8 cellular contexts compared by ENCODE assay signal in genomic region chr2:73925853-73926492, GRCh38. TPM values are rescaled to one million over a fixed set of nuclear protein-coding genes. Genes with fewer than 3 reads are reported as not detected.
A peak's percentile ranks its signal among the peaks of the same experiment; 100 is the strongest.
DNase-seq lines count a peak whose midpoint lies in the region; ATAC-seq and TF ChIP-seq lines count a peak whose summit lies in the region.

No MANE protein-coding gene starts in this region.

- H3K9me2 ChIP-seq in GM23248 (ENCODE audit: insufficient read depth): no peaks in the 10 kb centered on the region
- no peaks in the 10 kb centered on the region for H3K9me2 ChIP-seq in OCI-LY7 (ENCODE audit: insufficient read depth, low read length)

- peaks cover 25% of the 10 kb centered on the region; the same call in 1 of the 2 replicates for H3F3A ChIP-seq in GM23248 (ENCODE audit: insufficient read depth)

- peaks cover 39% of the 10 kb centered on the region for H3K79me2 ChIP-seq in GM23248 (ENCODE audit: insufficient read depth)
- peaks cover 38% of the 10 kb centered on the region for H3K79me2 ChIP-seq in OCI-LY7 (ENCODE audit: insufficient read depth, low read depth, low read length)

- CTCF ChIA-PET in OCI-LY7 (lab: Charles Lee; ENCODE audit: unreplicated experiment): no interaction called here

- H3K27me3 ChIP-seq in GM23248 (replicated peaks; ENCODE audit: insufficient read depth): peaks cover 5% of the 10 kb centered on the region; the same call in 1 of the 2 replicates

- intact Hi-C loops in OCI-LY7 (cut with micrococcal nuclease; ENCODE audit: unreplicated experiment): loop anchor here (5.0 kb wide), 1 partner anchor 56 kb away; the partner anchor contains the start of gene TET3

- in situ Hi-C loops in GM23248 (cut with MboI): no loop called here

- no peak for TF ChIP-seq CTCF in OCI-LY7 (conservative IDR thresholded peaks at IDR 0.05; ENCODE audit: low read length)

- no peaks in the 10 kb centered on the region for H3K9me3 ChIP-seq in GM23248 (ENCODE audit: low read depth)
- H3K9me3 ChIP-seq in OCI-LY7 (ENCODE audit: low read length): peaks cover 10% of the 10 kb centered on the region; the same call in 1 of the 2 replicates

- no peak overlapping the region for H3K27ac ChIP-seq in GM23248
- H3K27ac ChIP-seq in OCI-LY7 (ENCODE audit: low read depth, low read length, poor library complexity, severe bottlenecking): peak overlapping the region; percentile 60

- ATAC-seq in esophagus mucosa (peak; percentile 94), GM21786 (IDR thresholded peaks at IDR 0.05; ENCODE audit: unreplicated experiment) (no peak), GM21526 (IDR thresholded peaks at IDR 0.05; ENCODE audit: low FRiP score, unreplicated experiment) (no peak), HG03378 (IDR thresholded peaks at IDR 0.05; ENCODE audit: unreplicated experiment) (no peak)

- H3K36me3 ChIP-seq in GM23248 (ENCODE audit: low read depth) (no peaks in the 10 kb centered on the region), OCI-LY7 (ENCODE audit: insufficient read depth, low read length) (peaks cover 14% of the 10 kb centered on the region; the same call in 1 of the 2 replicates)

- peak overlapping the region; percentile 94 for H3K9ac ChIP-seq in GM23248

- H2AFZ ChIP-seq in GM23248 (peak overlapping the region; percentile 74), OCI-LY7 (ENCODE audit: low read length) (peak overlapping the region; percentile 84)

- POLR2A ChIA-PET in OCI-LY7 (lab: Charles Lee): interaction anchor here (0.5 to 0.8 kb wide), 2 partner anchors 16 to 210 kb away, joined by 3 to 4 read pairs; no protein-coding TSS in a partner anchor

- H4K20me1 ChIP-seq in GM23248 (ENCODE audit: insufficient read depth) (peaks cover 6% of the 10 kb centered on the region; the same call in 1 of the 2 replicates), OCI-LY7 (ENCODE audit: insufficient read depth, low read length) (peaks cover 12% of the 10 kb centered on the region; the same call in 1 of the 2 replicates)

- BruUV-seq in OCI-LY7 (replicated peaks; lab: Mats Ljungman, UMichigan): TSS peak; percentile 99

- H3K4me3 ChIP-seq in GM23248 (peak overlapping the region; percentile 79), OCI-LY7 (ENCODE audit: low read depth, low read length, poor library complexity, severe bottlenecking) (peak overlapping the region; percentile 83)

- 65 to 66% methylated on average over 13 of the region's 13 CpGs for WGBS in GM23248 (ENCODE audit: low coverage in 1 of 2, low lambda C conversion rate in 2 of 2, missing lambda C conversion rate in 2 of 2), 2 experiments

- H3K4me1 ChIP-seq in GM23248 (ENCODE audit: insufficient read depth) (peaks cover 12% of the 10 kb centered on the region), OCI-LY7 (ENCODE audit: insufficient read depth, low read length, poor library complexity, severe bottlenecking) (peaks cover 44% of the 10 kb centered on the region)

- H3K4me2 ChIP-seq in GM23248 (ENCODE audit: unreplicated experiment): peak overlapping the region; percentile 96
- peak overlapping the region; percentile 54 for H3K4me2 ChIP-seq in OCI-LY7 (ENCODE audit: low read length)

- DNase-seq in GM23248: no peak
- DNase-seq in OCI-LY7 (ENCODE audit: low spot score): peak; percentile 16
- peak; percentile 48 for DNase-seq in renal cortical epithelial cell (ENCODE audit: low read depth)
- DNase-seq in dedifferentiated amniotic fluid mesenchymal stem cell (ENCODE audit: extremely low spot score): no peak

RNA-seq across cellular contexts. Expression of gene DGUOK, which starts 0.7 kb away (rescaled TPM):
- 50.9 and 59.2 TPM in 2 replicates for total RNA-seq in GM23248 (2014; rRNA removed; shearing (Covaris generic))
- 116 and 126 TPM in 2 replicates for polyA plus RNA-seq in GM23248 (2016; fragmentation: Nextera tagmentation; extraction: Ambion mirVana)
- total RNA-seq in OCI-LY7 (2014; rRNA removed; shearing (Covaris generic)): 57.1 and 73.4 TPM in 2 replicates
- total RNA-seq in OCI-LY7 (2022): 91.8 and 95.8 TPM in 2 replicates
- total RNA-seq in esophagus mucosa: 38.3 TPM
- total RNA-seq in renal cortical epithelial cell: 26.9 and 71.4 TPM in 2 replicates

RNA-seq across cellular contexts. Expression of gene ACTG2, which starts 33.2 kb away (rescaled TPM):
- not detected in 2 replicates for total RNA-seq in GM23248 (2014; rRNA removed; shearing (Covaris generic))
- polyA plus RNA-seq in GM23248 (2016; fragmentation: Nextera tagmentation; extraction: Ambion mirVana): not detected in 2 replicates
- total RNA-seq in OCI-LY7 (2014; rRNA removed; shearing (Covaris generic)): not detected in 2 replicates
- total RNA-seq in OCI-LY7 (2022) (not detected in 2 replicates), esophagus mucosa (40.8 TPM), renal cortical epithelial cell (0.15 TPM in 1 of 2 replicates, not detected in the other)

RNA-seq across cellular contexts. Expression of gene TET3, which starts 58.7 kb away (rescaled TPM):
- total RNA-seq in GM23248 (2014; rRNA removed; shearing (Covaris generic)): 2.9 and 4.3 TPM in 2 replicates
- 1.3 TPM in 2 replicates for polyA plus RNA-seq in GM23248 (2016; fragmentation: Nextera tagmentation; extraction: Ambion mirVana)
- total RNA-seq in OCI-LY7 (2014; rRNA removed; shearing (Covaris generic)): 11.9 and 14.7 TPM in 2 replicates
- total RNA-seq in OCI-LY7 (2022) (24.8 and 25.2 TPM in 2 replicates), esophagus mucosa (18.8 TPM), renal cortical epithelial cell (3.6 and 8.7 TPM in 2 replicates)

Comparison
In these comparisons a context has a peak if more than half of its experiments do, and no peak if none do; other contexts are left out.
1. DNase-seq: peak in OCI-LY7 (single experiment) and renal cortical epithelial cell (single experiment); none in GM23248 (single experiment) and dedifferentiated amniotic fluid mesenchymal stem cell (single experiment).
2. RNA of gene ACTG2, which starts 33.2 kb away (total RNA-seq): 40.8 TPM in esophagus mucosa (single experiment); 0.15 TPM in renal cortical epithelial cell, not detected in GM23248 and not detected in OCI-LY7; every median in the first group is over 10 times any median in the second.